In genomic region chr7:125516194-125516593, GRCh38 we compare ENCODE assay signal across 18 cellular contexts.
A peak's percentile ranks its signal among the peaks of the same experiment; 100 is the strongest.
DNase-seq lines count a peak whose midpoint lies in the region; ATAC-seq and TF ChIP-seq lines count a peak whose summit lies in the region.
"Had no signal": no experiment of that assay in that cellular context is flagged by ENCODE, and none has a peak within 500 bp of the region (broad histone marks: within the 10 kb centered on the region; RNA-seq: fewer than 3 reads in every experiment).

No MANE protein-coding gene starts in this region.

- no peak overlapping the region for H2AFZ ChIP-seq in SK-N-SH (ENCODE audit: low read depth)

- WGBS in SK-N-SH (ENCODE audit: low lambda C conversion rate) = 24% methylated on average over 4 of the region's 4 CpGs

- no peak overlapping the region for H3K4me2 ChIP-seq in SK-N-SH

- TF ChIP-seq EP300 in SK-N-SH (IDR thresholded peaks at IDR 0.05; ENCODE audit: borderline replicate concordance in 1 of 2, low read depth in 1 of 2, low read length in 1 of 2) = peak in 1 of 2 experiments; percentile 96; a peak in 2 of 4 replicates

- no peaks in the 10 kb centered on the region for H4K20me1 ChIP-seq in SK-N-SH (ENCODE audit: insufficient read depth)

- H3F3A ChIP-seq in SK-N-SH (replicated peaks; ENCODE audit: insufficient read depth) = peaks cover 4% of the 10 kb centered on the region

- POLR2A ChIA-PET in SK-N-SH (lab: Yijun Ruan, JAX) = no interaction called here

- H3K36me3 Mint-ChIP-seq in activated naive CD4-positive, alpha-beta T cell treated with anti-CD3 and anti-CD28 coated beads, Interleukin-2, amount 50 U/mL, for 72 hours = no peaks in the 10 kb centered on the region
- H3K36me3 Mint-ChIP-seq: CD4-positive, alpha-beta memory T cell; IgD-negative memory B cell; T-cell had no signal

- no peak for ATAC-seq in activated naive CD4-positive, alpha-beta T cell treated with anti-CD3 and anti-CD28 coated beads, Interleukin-2, amount 50 U/mL, for 72 hours
- ATAC-seq in HG02973 (IDR thresholded peaks at IDR 0.05; ENCODE audit: unreplicated experiment) (no peak), HG02623 (IDR thresholded peaks at IDR 0.05; ENCODE audit: unreplicated experiment) (no peak)
- ATAC-seq: activated CD8-positive, alpha-beta T cell treated with anti-CD3 and anti-CD28 coated beads, Interleukin-2, amount 10 ng/mL, durations not matched to agents 7 days and 5 days; T-cell had no signal

- peak; percentile 15 for DNase-seq in DMS153 treated with DMSO at 0.1 percent for 48 hours (lab: John Stamatoyannopoulos, UW; ENCODE audit: unreplicated experiment)
- DNase-seq in NCI-H1436 treated with DMSO at 0.1 percent for 48 hours (lab: John Stamatoyannopoulos, UW) = peak; percentile 48
- DNase-seq in NCI-H446 (lab: John Stamatoyannopoulos, UW) = peak; percentile 19 to 78
- DNase-seq in SK-N-SH = peak; percentile 62
- no peak for DNase-seq in activated naive CD4-positive, alpha-beta T cell treated with anti-CD3 and anti-CD28 coated beads, Interleukin-2, amount 50 U/mL, for 72 hours (ENCODE audit: low spot score in 2 of 2)
- DNase-seq in NCI-H526 (lab: John Stamatoyannopoulos, UW) = no peak
- DNase-seq: activated CD8-positive, alpha-beta T cell treated with anti-CD3 and anti-CD28 coated beads, Interleukin-2, amount 10 ng/mL, durations not matched to agents 7 days and 5 days; dermis blood vessel endothelial cell; foreskin melanocyte; GOT3; RPMI8226; stimulated activated CD4-positive, alpha-beta T cell treated with anti-CD3 and anti-CD28 coated beads, Interleukin-2, amount 100 ng/mL, for 48 hours; T-cell had no signal

- no peak overlapping the region for H3K9ac ChIP-seq in SK-N-SH

- CTCF ChIA-PET in SK-N-SH (lab: Yijun Ruan, JAX) = interaction anchor here (0.6 to 1.3 kb wide), 3 partner anchors 24 to 1125 kb away, joined by 3 to 4 read pairs (median 4); no protein-coding TSS in a partner anchor

- no peaks in the 10 kb centered on the region for H3K27me3 ChIP-seq in SK-N-SH (ENCODE audit: insufficient read depth)

- peak overlapping the region in 1 of 2 experiments; percentile 97; a peak in 2 of 4 replicates for H3K27ac ChIP-seq in SK-N-SH (ENCODE audit: low read depth in 2 of 2, low read length in 1 of 2)

- no peaks in the 10 kb centered on the region for H3K36me3 ChIP-seq in SK-N-SH (replicated peaks in 1 of 2; ENCODE audit: control insufficient read depth in 1 of 2, insufficient read depth in 2 of 2, low read length in 1 of 2)

- no peaks in the 10 kb centered on the region for H3K9me3 ChIP-seq in SK-N-SH

- peaks cover 5 to 10% of the 10 kb centered on the region in 2 donors for H3K9me3 Mint-ChIP-seq in activated naive CD4-positive, alpha-beta T cell treated with anti-CD3 and anti-CD28 coated beads, Interleukin-2, amount 50 U/mL, for 72 hours

- TF ChIP-seq CTCF in SK-N-SH (IDR thresholded peaks at IDR 0.05) = no peak

- peak; percentile 52 for TF ChIP-seq RAD21 in SK-N-SH (IDR thresholded peaks at IDR 0.05; ENCODE audit: low read length)

- H3K9me2 ChIP-seq in SK-N-SH = no peaks in the 10 kb centered on the region

- no peak overlapping the region for H3K27ac Mint-ChIP-seq in activated naive CD4-positive, alpha-beta T cell treated with anti-CD3 and anti-CD28 coated beads, Interleukin-2, amount 50 U/mL, for 72 hours
- H3K27ac Mint-ChIP-seq: activated CD8-positive, alpha-beta T cell treated with anti-CD3 and anti-CD28 coated beads, Interleukin-2, amount 10 ng/mL, durations not matched to agents 7 days and 5 days; CD4-positive, alpha-beta memory T cell; IgD-negative memory B cell; progenitor cell of endocrine pancreas; T-cell had no signal

- H3K4me3 ChIP-seq in SK-N-SH (ENCODE audit: low read depth in 2 of 2, low read length in 1 of 2) = no peak overlapping the region

- peaks cover 0 to 5% of the 10 kb centered on the region in 2 experiments; a peak in 2 of 4 replicates for H3K4me1 ChIP-seq in SK-N-SH (ENCODE audit: control insufficient read depth in 1 of 2, insufficient read depth in 2 of 2, low read depth in 1 of 2, low read length in 1 of 2)

- H3K79me2 ChIP-seq in SK-N-SH (ENCODE audit: insufficient read depth) = no peaks in the 10 kb centered on the region

TF ChIP-seq in SK-N-SH, 30 proteins besides CTCF, POLR2A, EP300 and RAD21:
- no peak for TF ChIP-seq SMC3 (IDR thresholded peaks at IDR 0.05; ENCODE audit: low read depth, low read length)
- peak; percentile 94 for TF ChIP-seq CHD2 (IDR thresholded peaks at IDR 0.05; ENCODE audit: low read length, partially characterized antibody)
- TF ChIP-seq NRF1 (IDR thresholded peaks at IDR 0.05; ENCODE audit: low read depth, low read length) = no peak; the same call in 1 of the 2 replicates
- TF ChIP-seq POLR2AphosphoS5 (IDR thresholded peaks at IDR 0.05; ENCODE audit: low read depth, low read length) = no peak
- TF ChIP-seq RCOR1 (IDR thresholded peaks at IDR 0.05; ENCODE audit: low read length) = peak; percentile 96
- peak; percentile 98 for TF ChIP-seq FOXJ3 (CRISPR knock-in tag; IDR thresholded peaks at IDR 0.05)
- peak; percentile 75 for TF ChIP-seq TCF12 (IDR thresholded peaks at IDR 0.05)
- peak; percentile 88 for TF ChIP-seq GATA2 (CRISPR knock-in tag; IDR thresholded peaks at IDR 0.05)
- TF ChIP-seq PBX3 (IDR thresholded peaks at IDR 0.05) = peak; percentile 38; the same call in 1 of the 2 replicates
- peak; percentile 99 for TF ChIP-seq MXI1 (IDR thresholded peaks at IDR 0.05; ENCODE audit: low read depth, low read length)

Comparison
In these comparisons a context has a peak if more than half of its experiments do, and no peak if none do; other contexts are left out.
1. DNase-seq: peak in DMS153 treated with DMSO at 0.1 percent for 48 hours (single experiment), NCI-H1436 treated with DMSO at 0.1 percent for 48 hours (single experiment), NCI-H446 (2 of 2) and SK-N-SH (single experiment); none in activated naive CD4-positive, alpha-beta T cell treated with anti-CD3 and anti-CD28 coated beads, Interleukin-2, amount 50 U/mL, for 72 hours (0 of 2) and NCI-H526 (0 of 2).